8 cellular contexts compared by ENCODE assay signal in the genomic region with DNA sequence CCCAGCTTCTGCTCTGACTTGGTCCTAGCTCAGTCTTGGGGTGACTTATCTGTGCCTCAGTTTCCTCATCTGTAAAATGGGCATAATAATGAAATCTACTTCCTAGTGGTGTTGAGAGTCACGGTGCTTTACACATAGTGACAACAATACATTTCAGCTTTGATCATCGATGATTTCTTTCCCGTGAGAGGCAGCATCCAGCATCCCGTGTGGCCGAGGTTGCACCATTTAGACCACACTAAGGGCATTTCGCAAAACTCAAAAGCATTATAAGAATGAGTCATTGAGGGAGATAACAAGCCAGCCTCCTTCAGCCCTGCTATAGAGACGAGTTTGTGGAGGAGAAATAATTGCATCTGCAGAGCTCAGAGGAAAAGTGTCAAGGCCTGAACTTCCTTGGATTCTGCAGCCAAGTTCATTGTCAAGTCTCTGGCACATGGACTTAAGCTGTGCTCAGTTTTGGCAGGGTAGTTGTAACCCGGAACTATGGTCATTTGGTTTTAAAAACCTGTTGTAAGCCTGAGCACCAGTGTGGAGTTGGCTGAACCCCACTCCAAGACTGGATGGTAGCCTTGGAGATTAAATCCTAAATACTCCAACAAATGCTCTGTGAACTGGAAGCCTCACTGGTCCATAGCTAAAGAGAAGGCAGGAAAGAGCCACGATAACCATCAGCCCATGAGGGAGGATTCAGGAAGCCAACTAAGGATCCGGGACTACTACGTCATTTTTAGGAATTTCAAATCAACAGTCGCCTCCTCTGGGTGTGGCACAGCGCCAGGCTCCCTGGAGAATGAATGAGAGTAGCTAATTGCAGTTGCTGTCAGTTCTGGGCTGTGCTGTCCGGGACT.
DNase-seq lines count a peak whose midpoint lies in the region; ATAC-seq and TF ChIP-seq lines count a peak whose summit lies in the region.

No MANE protein-coding gene starts in this region.

- peak; percentile 91 for DNase-seq in AG04450 (ENCODE audit: low read depth, low spot score)
- DNase-seq in NCI-H1694 (lab: John Stamatoyannopoulos, UW) = peak; percentile 71
- DNase-seq in T47D (ENCODE audit: low read depth in 1 of 2, low spot score in 1 of 2) = peak; percentile 73 to 95
- peak; percentile 60 for DNase-seq in left lobe of liver (ENCODE audit: low spot score)
- DNase-seq in activated CD4-positive, alpha-beta T cell treated with anti-CD3 and anti-CD28 coated beads for 1 hour = no peak

- whole genome bisulfite sequencing in urinary bladder = 36% methylated on average over 14 of the region's 14 CpGs

- no peak for TF ChIP-seq CTCF in AG04450 (IDR thresholded peaks at IDR 0.05; ENCODE audit: low read depth, low read length)

- peak; percentile 57 for ATAC-seq in left lobe of liver
- ATAC-seq in HG03159 (IDR thresholded peaks at IDR 0.05; ENCODE audit: unreplicated experiment) = no peak
- no peak for ATAC-seq in HG03457 (IDR thresholded peaks at IDR 0.05; ENCODE audit: unreplicated experiment)

- H3K27ac ChIP-seq in AG04450 (ENCODE audit: low read depth, low read length) (peak overlapping the region; percentile 94), urinary bladder (ENCODE audit: low read depth) (peak overlapping the region; percentile 33)

- no peaks in the 10 kb centered on the region for H3K36me3 ChIP-seq in urinary bladder (ENCODE audit: insufficient read depth)

- CTCF ChIA-PET in AG04450 (lab: Charles Lee) = interaction anchor here (0.8 to 1.3 kb wide), 3 partner anchors 48 to 150 kb away, joined by 3 read pairs; no protein-coding TSS in a partner anchor

- H3K9me3 ChIP-seq in AG04450 (ENCODE audit: control insufficient read depth, insufficient read depth, low read length) = peaks cover 11% of the 10 kb centered on the region; the same call in 1 of the 2 replicates

- no peaks in the 10 kb centered on the region for H3K27me3 ChIP-seq in AG04450 (ENCODE audit: control insufficient read depth, insufficient read depth, low read length)

- peaks cover 2% of the 10 kb centered on the region for H3K4me1 ChIP-seq in urinary bladder (ENCODE audit: insufficient read depth)

- in situ Hi-C loops in T47D (cut with HindIII; ENCODE audit: low pct_unique_long_range_greater_than_20kb, low sequenced_read_pairs) = no loop called here

- H3K4me3 ChIP-seq in AG04450 (ENCODE audit: low read depth, low read length) = peak overlapping the region; percentile 15; the same call in 1 of the 2 replicates
- H3K4me3 ChIP-seq in urinary bladder (ENCODE audit: low read depth, low read length) = no peak overlapping the region

- POLR2A ChIA-PET in AG04450 (lab: Yijun Ruan, JAX) = no interaction called here
